Comparison of ENCODE assay signal across 8 cellular contexts in genomic region chr19:10009269-10009665, GRCh38. TPM values are rescaled to one million over a fixed set of nuclear protein-coding genes. Genes with fewer than 3 reads are reported as not detected.
DNase-seq lines count a peak whose midpoint lies in the region; ATAC-seq and TF ChIP-seq lines count a peak whose summit lies in the region.

No MANE protein-coding gene starts in this region.

- TF ChIP-seq CTCF in RWPE2 (IDR thresholded peaks at IDR 0.05; ENCODE audit: poor library complexity, severe bottlenecking) (no peak), left lung (IDR thresholded peaks at IDR 0.05) (no peak)

- H3K9me3 ChIP-seq in BLaER1 treated with 17β-estradiol and CSF1 and Interleukin-3, amounts not matched to agents 10 nM and 100 nM (replicated peaks in 1 of 11), result no peaks in the 10 kb centered on the region
- H3K9me3 ChIP-seq in RWPE2 (ENCODE audit: severe bottlenecking) (no peaks in the 10 kb centered on the region), left lung (no peaks in the 10 kb centered on the region)

- peak overlapping the region in 7 of 11 experiments; percentile 18 to 92 (median 84); a peak in 9 of 22 replicates for H3K4me2 ChIP-seq in BLaER1 treated with 17β-estradiol and CSF1 and Interleukin-3, amounts not matched to agents 10 nM and 100 nM

- H3K9ac ChIP-seq in BLaER1 treated with 17β-estradiol and CSF1 and Interleukin-3, amounts not matched to agents 10 nM and 100 nM, result no peak overlapping the region

- no peak overlapping the region for H3K27ac ChIP-seq in BLaER1 treated with 17β-estradiol and CSF1 and Interleukin-3, amounts not matched to agents 10 nM and 100 nM
- H3K27ac ChIP-seq in RWPE2 (ENCODE audit: poor library complexity, severe bottlenecking) (no peak overlapping the region), left lung (no peak overlapping the region)

- no peak overlapping the region for H3K4me3 ChIP-seq in BLaER1 treated with 17β-estradiol and CSF1 and Interleukin-3, amounts not matched to agents 10 nM and 100 nM
- H3K4me3 ChIP-seq in RWPE2 (ENCODE audit: severe bottlenecking) (no peak overlapping the region), left lung (peak overlapping the region in 1 of 2 donors; percentile 33)

- H4K20me1 ChIP-seq in BLaER1 treated with 17β-estradiol and CSF1 and Interleukin-3, amounts not matched to agents 10 nM and 100 nM, result peaks cover 0 to 25% (median 0%) of the 10 kb centered on the region in 11 experiments; a peak in 3 of 22 replicates

- H3K27me3 ChIP-seq in BLaER1 treated with 17β-estradiol and CSF1 and Interleukin-3, amounts not matched to agents 10 nM and 100 nM, result peaks cover 23 to 39% (median 32%) of the 10 kb centered on the region in 11 experiments
- H3K27me3 ChIP-seq in RWPE2 (ENCODE audit: insufficient read depth, poor library complexity, severe bottlenecking) (peaks cover 11% of the 10 kb centered on the region), left lung (peaks cover 17 to 99% of the 10 kb centered on the region in 2 donors)

- ATAC-seq in RWPE2 (ENCODE audit: low read depth), result peak; percentile 35
- ATAC-seq in left lung, result peak; percentile 70
- ATAC-seq in GM19351 (IDR thresholded peaks at IDR 0.05; ENCODE audit: unreplicated experiment), result no peak

- H3K4me1 ChIP-seq in BLaER1 treated with 17β-estradiol and CSF1 and Interleukin-3, amounts not matched to agents 10 nM and 100 nM, result peaks cover 24 to 64% (median 50%) of the 10 kb centered on the region in 10 experiments
- H3K4me1 ChIP-seq in RWPE2 (ENCODE audit: insufficient read depth, poor library complexity, severe bottlenecking), result peaks cover 4% of the 10 kb centered on the region
- no peaks in the 10 kb centered on the region for H3K4me1 ChIP-seq in left lung

- intact Hi-C loops in left lung (cut with DNase I), result no loop called here

- no peaks in the 10 kb centered on the region for H3K36me3 ChIP-seq in BLaER1 treated with 17β-estradiol and CSF1 and Interleukin-3, amounts not matched to agents 10 nM and 100 nM
- no peaks in the 10 kb centered on the region for H3K36me3 ChIP-seq in RWPE2 (ENCODE audit: low read depth)
- H3K36me3 ChIP-seq in left lung, result no peaks in the 10 kb centered on the region

- no peak for DNase-seq in RWPE2 (ENCODE audit: low spot score)
- DNase-seq in central memory CD4-positive, alpha-beta T cell, result peak; percentile 41
- DNase-seq in left lung, result no peak
- peak; percentile 25 for DNase-seq in stromal cell of bone marrow (ENCODE audit: low read depth)
- DNase-seq in occipital lobe (lab: John Stamatoyannopoulos, UW), result no peak
- DNase-seq in DMS53 (lab: John Stamatoyannopoulos, UW), result no peak

RNA-seq across cellular contexts. Expression of gene COL5A3, which starts 1.0 kb away (rescaled TPM):
- total RNA-seq in left lung, result 10 to 100 TPM; 15.9 to 21.9 TPM
- 1.2 TPM for total RNA-seq in occipital lobe

RNA-seq across cellular contexts. Expression of gene RDH8, which starts 4.0 kb away (rescaled TPM):
- total RNA-seq in left lung (not detected), occipital lobe (not detected)

Comparison
In these comparisons a context has a peak if more than half of its experiments do, and no peak if none do; other contexts are left out.
1. DNase-seq: peak in central memory CD4-positive, alpha-beta T cell (single experiment) and stromal cell of bone marrow (single experiment); none in RWPE2 (single experiment), left lung (0 of 2), occipital lobe (single experiment) and DMS53 (single experiment).